ENCODE assay signal across 8 cellular contexts in the genomic region with DNA sequence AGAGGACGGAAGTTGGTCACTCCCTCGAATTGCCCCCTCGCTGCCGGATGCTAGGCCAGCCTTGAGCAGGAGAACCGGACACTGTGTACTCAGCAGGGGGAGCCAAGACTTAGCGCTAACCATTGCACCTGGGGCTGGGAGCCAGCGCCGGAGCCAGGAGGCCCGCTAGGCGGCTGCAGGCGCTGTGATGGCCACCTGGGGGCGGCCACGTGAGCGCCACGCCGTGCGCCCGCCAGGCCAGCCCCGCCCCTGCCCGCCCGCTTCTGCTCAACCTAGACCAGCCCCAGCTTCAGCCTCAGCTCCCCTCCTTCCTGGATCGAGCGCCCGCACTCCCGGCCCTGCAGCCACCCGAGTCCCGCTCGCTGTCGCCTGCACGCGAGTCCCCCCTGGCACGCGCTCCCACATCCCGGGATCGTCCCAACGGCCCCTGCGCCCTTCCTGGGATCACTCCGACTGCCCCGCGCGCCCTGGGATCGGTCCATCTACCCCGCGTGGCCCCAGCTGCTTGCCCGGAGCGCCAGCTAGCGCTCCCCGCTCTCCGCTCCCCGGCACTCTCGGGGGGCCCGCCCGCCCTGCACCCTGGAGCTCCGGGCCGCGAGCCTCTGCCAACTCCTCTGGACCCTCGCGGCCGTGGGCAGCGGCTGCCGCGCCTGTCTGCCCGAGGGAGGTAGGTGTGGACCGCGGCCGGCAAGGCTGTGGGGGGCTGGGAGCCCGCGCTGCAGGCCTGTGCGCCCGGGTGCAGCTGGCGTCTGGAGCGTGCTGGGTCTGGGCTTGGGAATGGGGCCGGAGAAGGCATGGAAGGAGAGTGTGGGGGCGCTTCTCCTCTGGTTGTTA. TPM values are rescaled to one million over a fixed set of nuclear protein-coding genes. Genes with fewer than 3 reads are reported as not detected.
A peak's percentile ranks its signal among the peaks of the same experiment; 100 is the strongest.
DNase-seq lines count a peak whose midpoint lies in the region; ATAC-seq lines count a peak whose summit lies in the region.

TSS of gene EEF2K (plus strand) at position 266 of the 834 bp plus-strand sequence. CDS start 19,452 bp downstream, outside the sequence.

- CTCF ChIA-PET in CD4-positive, alpha-beta memory T cell (lab: Charles Lee; ENCODE audit: partially characterized antibody): interaction anchor here (0.7 to 7.0 kb wide), 12 partner anchors 10 to 206 kb away, joined by 3 to 89 read pairs (median 3); partner anchors contain the start of gene POLR3E

- H3K27ac ChIP-seq in CD4-positive, alpha-beta memory T cell (ENCODE audit: low read depth, low read length): peak within 1 kb of the TSS; percentile 68

- POLR2A ChIA-PET in CD4-positive, alpha-beta memory T cell (lab: Charles Lee; ENCODE audit: partially characterized antibody): interaction anchor here (0.6 to 8.1 kb wide), 10 partner anchors 10 to 197 kb away, joined by 3 to 106 read pairs (median 8); partner anchors contain the start of gene POLR3E

- H3K27me3 ChIP-seq in CD4-positive, alpha-beta memory T cell (ENCODE audit: insufficient read depth, low read length): no peaks in the 10 kb centered on the region

- peak within 1 kb of the TSS; percentile 91 to 97 (median 93) for H3K4me3 Mint-ChIP-seq in CD4-positive, alpha-beta memory T cell

- H3K4me1 ChIP-seq in CD4-positive, alpha-beta memory T cell (ENCODE audit: insufficient read depth, low read length): peaks cover 14% of the 10 kb centered on the region

- peaks cover 0 to 4% (median 0%) of the 10 kb centered on the region in 8 donors for H3K9me3 Mint-ChIP-seq in CD4-positive, alpha-beta memory T cell

- peak within 1 kb of the TSS; percentile 81 to 95 (median 89) for H3K27ac Mint-ChIP-seq in CD4-positive, alpha-beta memory T cell

- H3K4me3 ChIP-seq in CD4-positive, alpha-beta memory T cell (ENCODE audit: low read length in 2 of 2): peak within 1 kb of the TSS; percentile 76 to 78

- peak; percentile 83 for ATAC-seq in GM19397 (IDR thresholded peaks at IDR 0.05; ENCODE audit: unreplicated experiment)
- peak; percentile 84 for ATAC-seq in HG03571 (IDR thresholded peaks at IDR 0.05; ENCODE audit: unreplicated experiment)

- no peaks in the 10 kb centered on the region for H3K27me3 Mint-ChIP-seq in CD4-positive, alpha-beta memory T cell

- no peaks in the 10 kb centered on the region for H3K9me3 ChIP-seq in CD4-positive, alpha-beta memory T cell (ENCODE audit: control insufficient read depth in 1 of 2, low read length in 2 of 2)

- intact Hi-C loops in CD4-positive, alpha-beta memory T cell (cut with micrococcal nuclease): loop anchor here (1.0 to 2.0 kb wide), 5 partner anchors 11 to 198 kb away; partner anchors contain the start of gene MOSMO

- DNase-seq in CD4-positive, alpha-beta memory T cell: peak; percentile 64 to 80 (median 74)
- DNase-seq in NCI-H82 (lab: John Stamatoyannopoulos, UW) (peak; percentile 97), medulla oblongata (ENCODE audit: extremely low spot score) (peak; percentile 87)
- peak; percentile 62 to 71 for DNase-seq in activated CD8-positive, alpha-beta memory T cell treated with anti-CD3 and anti-CD28 coated beads for 1 hour (ENCODE audit: extremely low read depth in 1 of 2, low read depth in 1 of 2)
- DNase-seq in effector CD4-positive, alpha-beta T cell: peak; percentile 69
- DNase-seq in stimulated activated CD8-positive, alpha-beta memory T cell treated with anti-CD3 and anti-CD28 coated beads, Interleukin-12 subunit alpha, Interleukin-12 subunit beta, amount 100 ng/mL, for 1 hour (ENCODE audit: low read depth): peak; percentile 68

- H3K36me3 Mint-ChIP-seq in CD4-positive, alpha-beta memory T cell: peaks cover 6 to 8% of the 10 kb centered on the region in 2 donors

- H3K4me1 Mint-ChIP-seq in CD4-positive, alpha-beta memory T cell: peaks cover 16 to 33% (median 25%) of the 10 kb centered on the region in 4 donors

- H3K36me3 ChIP-seq in CD4-positive, alpha-beta memory T cell (ENCODE audit: insufficient read depth, low read length): no peaks in the 10 kb centered on the region

RNA-seq across cellular contexts. Expression of gene EEF2K, which starts in this region (rescaled TPM):
- 10 to 100 TPM; 19.1 to 20.7 TPM for total RNA-seq in CD4-positive, alpha-beta memory T cell
- 1 to 10 TPM in 1 of 2 donors, under 1 TPM in 1; 0.77 to 3.9 TPM for polyA plus RNA-seq in CD4-positive, alpha-beta memory T cell

Comparison
In these comparisons a context has a peak if more than half of its experiments do, and no peak if none do; other contexts are left out.
1. Peak in every context shown above with its lines: DNase-seq, ATAC-seq, H3K4me3 ChIP-seq and H3K27ac ChIP-seq.